ENCODE assay signal across 1 cellular context in the genomic region with DNA sequence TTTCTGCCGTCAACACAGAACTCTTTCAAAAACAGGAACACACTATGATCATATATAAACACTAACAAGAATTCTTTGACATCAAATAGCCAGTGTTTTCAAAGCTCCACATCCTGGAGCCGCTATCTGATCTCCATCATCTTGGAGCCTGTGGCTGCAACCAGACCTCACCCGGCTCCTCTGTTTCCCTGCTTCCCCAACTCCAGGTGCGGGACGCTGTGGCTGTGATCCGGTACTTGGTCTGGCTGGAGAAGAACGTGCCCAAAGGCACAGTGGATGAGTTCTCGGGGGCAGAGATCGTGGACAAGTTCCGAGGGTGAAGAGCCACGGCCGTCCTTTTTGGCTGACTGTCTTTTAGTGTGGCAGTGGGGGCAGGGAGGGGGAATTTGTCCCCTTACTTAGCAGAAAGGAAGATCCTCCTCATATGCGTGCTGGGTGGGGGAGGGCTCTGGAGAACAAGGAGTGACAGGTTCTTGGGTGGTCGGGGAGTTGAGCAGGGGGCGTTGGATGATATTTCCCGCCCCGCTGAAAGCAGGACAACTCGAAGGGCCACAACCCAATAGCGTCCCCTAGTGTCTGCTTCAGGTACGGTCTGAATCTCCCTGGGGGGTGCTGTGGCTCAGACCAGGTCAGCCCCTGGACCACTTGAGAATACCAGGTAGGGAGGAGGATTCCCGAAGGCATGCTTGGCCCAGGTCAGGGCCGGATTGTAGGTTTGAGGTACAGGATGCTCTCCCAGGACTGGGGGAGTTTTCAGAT.
TF ChIP-seq lines count a peak whose summit lies in the region.

No MANE protein-coding gene starts in this region.

TF ChIP-seq in K562, 482 proteins besides CTCF, POLR2A, EP300 and RAD21:
- TF ChIP-seq STAG1 (CRISPR knock-in tag; IDR thresholded peaks at IDR 0.05; ENCODE audit: borderline replicate concordance) = 0 out of 2 replicates have a peak, but pooled peaks have one; percentile 13
- TF ChIP-seq E2F6 (IDR thresholded peaks at IDR 0.05; ENCODE audit: borderline replicate concordance in 1 of 2, extremely low read depth in 1 of 2, insufficient read depth in 1 of 2, insufficient read length in 1 of 2, low read depth in 1 of 2, low read length in 1 of 2, poor library complexity in 1 of 2, severe bottlenecking in 1 of 2) = peak in 1 of 2 experiments; percentile 20
- no peak for TF ChIP-seq ZBTB7A (IDR thresholded peaks at IDR 0.05; ENCODE audit: borderline replicate concordance, control insufficient read depth, low read depth, low read length)
- TF ChIP-seq, protein P1, sequence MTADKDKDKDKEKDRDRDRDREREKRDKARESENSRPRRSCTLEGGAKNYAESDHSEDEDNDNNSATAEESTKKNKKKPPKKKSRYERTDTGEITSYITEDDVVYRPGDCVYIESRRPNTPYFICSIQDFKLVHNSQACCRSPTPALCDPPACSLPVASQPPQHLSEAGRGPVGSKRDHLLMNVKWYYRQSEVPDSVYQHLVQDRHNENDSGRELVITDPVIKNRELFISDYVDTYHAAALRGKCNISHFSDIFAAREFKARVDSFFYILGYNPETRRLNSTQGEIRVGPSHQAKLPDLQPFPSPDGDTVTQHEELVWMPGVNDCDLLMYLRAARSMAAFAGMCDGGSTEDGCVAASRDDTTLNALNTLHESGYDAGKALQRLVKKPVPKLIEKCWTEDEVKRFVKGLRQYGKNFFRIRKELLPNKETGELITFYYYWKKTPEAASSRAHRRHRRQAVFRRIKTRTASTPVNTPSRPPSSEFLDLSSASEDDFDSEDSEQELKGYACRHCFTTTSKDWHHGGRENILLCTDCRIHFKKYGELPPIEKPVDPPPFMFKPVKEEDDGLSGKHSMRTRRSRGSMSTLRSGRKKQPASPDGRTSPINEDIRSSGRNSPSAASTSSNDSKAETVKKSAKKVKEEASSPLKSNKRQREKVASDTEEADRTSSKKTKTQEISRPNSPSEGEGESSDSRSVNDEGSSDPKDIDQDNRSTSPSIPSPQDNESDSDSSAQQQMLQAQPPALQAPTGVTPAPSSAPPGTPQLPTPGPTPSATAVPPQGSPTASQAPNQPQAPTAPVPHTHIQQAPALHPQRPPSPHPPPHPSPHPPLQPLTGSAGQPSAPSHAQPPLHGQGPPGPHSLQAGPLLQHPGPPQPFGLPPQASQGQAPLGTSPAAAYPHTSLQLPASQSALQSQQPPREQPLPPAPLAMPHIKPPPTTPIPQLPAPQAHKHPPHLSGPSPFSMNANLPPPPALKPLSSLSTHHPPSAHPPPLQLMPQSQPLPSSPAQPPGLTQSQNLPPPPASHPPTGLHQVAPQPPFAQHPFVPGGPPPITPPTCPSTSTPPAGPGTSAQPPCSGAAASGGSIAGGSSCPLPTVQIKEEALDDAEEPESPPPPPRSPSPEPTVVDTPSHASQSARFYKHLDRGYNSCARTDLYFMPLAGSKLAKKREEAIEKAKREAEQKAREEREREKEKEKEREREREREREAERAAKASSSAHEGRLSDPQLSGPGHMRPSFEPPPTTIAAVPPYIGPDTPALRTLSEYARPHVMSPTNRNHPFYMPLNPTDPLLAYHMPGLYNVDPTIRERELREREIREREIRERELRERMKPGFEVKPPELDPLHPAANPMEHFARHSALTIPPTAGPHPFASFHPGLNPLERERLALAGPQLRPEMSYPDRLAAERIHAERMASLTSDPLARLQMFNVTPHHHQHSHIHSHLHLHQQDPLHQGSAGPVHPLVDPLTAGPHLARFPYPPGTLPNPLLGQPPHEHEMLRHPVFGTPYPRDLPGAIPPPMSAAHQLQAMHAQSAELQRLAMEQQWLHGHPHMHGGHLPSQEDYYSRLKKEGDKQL (CRISPR knock-in tag; IDR thresholded peaks at IDR 0.05; ENCODE audit: borderline replicate concordance) = no peak
- TF ChIP-seq NR2C1 (IDR thresholded peaks at IDR 0.05) = no peak
- TF ChIP-seq NR2C1 (tag; IDR thresholded peaks at IDR 0.05) = no peak
- peak; percentile 55; the same call in 1 of the 2 replicates for TF ChIP-seq CC2D1A (IDR thresholded peaks at IDR 0.05)
- TF ChIP-seq YBX1 (IDR thresholded peaks at IDR 0.05) = no peak
- 0 out of 2 replicates have a peak, but pooled peaks have one; percentile 31 for TF ChIP-seq SMC3 (conservative IDR thresholded peaks at IDR 0.05; ENCODE audit: insufficient read depth, low read depth, low read length)
- TF ChIP-seq ZNF740 (CRISPR knock-in tag; IDR thresholded peaks at IDR 0.05) = peak; percentile 97
- peak in 1 of 2 experiments; percentile 62; a peak in 1 of 4 replicates for TF ChIP-seq ZNF740 (tag; IDR thresholded peaks at IDR 0.05)
- TF ChIP-seq SMAD3 (CRISPR knock-in tag; conservative IDR thresholded peaks at IDR 0.05) = no peak
- TF ChIP-seq ZNF444 (CRISPR knock-in tag; IDR thresholded peaks at IDR 0.05) = no peak
- TF ChIP-seq JUND (IDR thresholded peaks at IDR 0.05; ENCODE audit: borderline replicate concordance, low read depth, low read length) = 0 out of 2 replicates have a peak, but pooled peaks have one; percentile 3
- no peak for TF ChIP-seq JUND (tag; IDR thresholded peaks at IDR 0.05; ENCODE audit: borderline replicate concordance, low read depth, low read length)
- peak; percentile 54; the same call in 1 of the 2 replicates for TF ChIP-seq CTBP1 (IDR thresholded peaks at IDR 0.05; ENCODE audit: borderline replicate concordance)
